8 cellular contexts compared by ENCODE assay signal in the genomic region with DNA sequence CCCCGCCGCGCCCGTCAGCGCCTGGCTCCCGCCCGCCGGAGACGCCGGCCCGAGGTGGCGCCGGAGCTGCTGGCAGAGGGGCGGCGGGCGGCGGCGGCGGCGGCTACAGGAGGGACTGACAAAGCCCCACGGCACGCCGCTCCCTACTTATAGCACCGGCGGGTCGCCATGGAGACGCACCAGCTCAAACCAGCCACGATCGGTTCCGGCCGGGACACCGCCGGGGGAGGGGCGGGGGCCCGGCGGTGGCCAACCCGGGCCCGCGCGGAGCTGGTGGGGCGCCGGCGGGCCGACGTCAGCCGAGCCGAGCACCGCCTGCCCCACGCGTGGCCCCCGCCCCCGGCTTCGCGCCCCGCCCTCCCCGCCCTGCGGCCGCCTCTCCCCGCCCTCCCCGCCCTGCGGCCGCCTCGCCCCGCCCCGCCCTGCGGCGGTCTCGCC. TPM values are rescaled to one million over a fixed set of nuclear protein-coding genes. Genes with fewer than 3 reads are reported as not detected.
DNase-seq lines count a peak whose midpoint lies in the region; ATAC-seq lines count a peak whose summit lies in the region.

A gene (minus strand): TSS at position 120 of the 438 bp plus-strand sequence. CDS start 3,295 bp downstream, outside the sequence.

- ATAC-seq in GM21576 (IDR thresholded peaks at IDR 0.05; ENCODE audit: unreplicated experiment): peak; percentile 49

- H3K36me3 Mint-ChIP-seq in IgD-negative memory B cell: peaks cover 2% of the 10 kb centered on the region

- H3K27me3 Mint-ChIP-seq in IgD-negative memory B cell: no peaks in the 10 kb centered on the region

- H3K9ac ChIP-seq in muscle layer of colon (ENCODE audit: low read length): peak within 1 kb of the TSS; percentile 63

- H3K4me1 ChIP-seq in muscle layer of colon (ENCODE audit: insufficient read depth, low read length): peaks cover 20% of the 10 kb centered on the region

- no peaks in the 10 kb centered on the region for H3K9me3 ChIP-seq in muscle layer of colon (ENCODE audit: low read length)

- H3K4me1 Mint-ChIP-seq in IgD-negative memory B cell: peaks cover 23 to 35% (median 33%) of the 10 kb centered on the region in 3 donors

- H3K36me3 ChIP-seq in muscle layer of colon (ENCODE audit: insufficient read depth, low read length): peaks cover 13% of the 10 kb centered on the region

- peak within 1 kb of the TSS; percentile 66 to 84 for H3K4me3 ChIP-seq in muscle layer of colon (ENCODE audit: low read depth in 1 of 2, low read length in 2 of 2)

- H3K4me3 Mint-ChIP-seq in IgD-negative memory B cell: peak within 1 kb of the TSS; percentile 90 to 96 (median 94)

- H3K27ac ChIP-seq in epithelial cell of prostate (peak within 1 kb of the TSS; percentile 86), muscle layer of colon (ENCODE audit: low read depth, low read length) (peak within 1 kb of the TSS; percentile 89)

- peak within 1 kb of the TSS; percentile 86 to 93 (median 92) for H3K27ac Mint-ChIP-seq in IgD-negative memory B cell

- H3K9me3 Mint-ChIP-seq in IgD-negative memory B cell: no peaks in the 10 kb centered on the region

- H3K27me3 ChIP-seq in muscle layer of colon (ENCODE audit: control insufficient read depth in 1 of 2, insufficient read depth in 2 of 2, low read length in 2 of 2): no peaks in the 10 kb centered on the region

- peak; percentile 99 for DNase-seq in DMS 273 (lab: John Stamatoyannopoulos, UW; ENCODE audit: unreplicated experiment)
- peak; percentile 98 for DNase-seq in OCI-M1 (lab: John Stamatoyannopoulos, UW)
- peak; percentile 98 for DNase-seq in activated T-cell treated with anti-CD3 and anti-CD28 coated beads for 24 hours (ENCODE audit: low read depth)
- DNase-seq in epithelial cell of prostate (ENCODE audit: low read depth, low spot score): peak; percentile 12
- DNase-seq in stimulated activated CD8-positive, alpha-beta memory T cell treated with anti-CD3 and anti-CD28 coated beads, Interleukin-7, amount 100 ng/mL, for 24 hours (ENCODE audit: low read depth): peak; percentile 99

RNA-seq across cellular contexts. Expression of the gene that starts here (rescaled TPM):
- polyA plus RNA-seq in IgD-negative memory B cell: 207 TPM

Comparison
In these comparisons a context has a peak if more than half of its experiments do, and no peak if none do; other contexts are left out.
1. Peak in every context shown above with its lines: DNase-seq, ATAC-seq, H3K4me3 ChIP-seq and H3K27ac ChIP-seq.
2. DNase-seq: peak in every context shown above with its lines; median percentile 99 in DMS 273; 99 in stimulated activated CD8-positive, alpha-beta memory T cell treated with anti-CD3 and anti-CD28 coated beads, Interleukin-7, amount 100 ng/mL, for 24 hours; 98 in OCI-M1; 98 in activated T-cell treated with anti-CD3 and anti-CD28 coated beads for 24 hours; 12 in epithelial cell of prostate.